Comparison of ENCODE assay signal across 2 cellular contexts in genomic region chr7:137816696-137817320, GRCh38.
TF ChIP-seq lines count a peak whose summit lies in the region.

No MANE protein-coding gene starts in this region.

TF ChIP-seq in IMR-90, 13 proteins besides CTCF, POLR2A, EP300 and RAD21:
- TF ChIP-seq SMC3 (IDR thresholded peaks at IDR 0.05; ENCODE audit: low read depth, low read length) (peak; percentile 23; the same call in 1 of the 2 replicates), CEBPB (IDR thresholded peaks at IDR 0.05; ENCODE audit: low read depth, low read length) (peak; percentile 80), NFE2L2 (IDR thresholded peaks at IDR 0.05; ENCODE audit: low read depth, low read length) (no peak), MXI1 (IDR thresholded peaks at IDR 0.05; ENCODE audit: borderline replicate concordance, low read depth, low read length) (no peak), RCOR1 (IDR thresholded peaks at IDR 0.05; ENCODE audit: insufficient replicate concordance, low read length) (no peak)

TF ChIP-seq in GM12878, 131 proteins besides CTCF, POLR2A, EP300 and RAD21:
- TF ChIP-seq ELK1 (IDR thresholded peaks at IDR 0.05; ENCODE audit: low read depth, low read length) (no peak), KAT2A (conservative IDR thresholded peaks at IDR 0.05; ENCODE audit: control insufficient read depth, low read depth, low read length) (no peak), SPI1 (IDR thresholded peaks at IDR 0.05; ENCODE audit: borderline replicate concordance, insufficient read depth, low read depth, low read length) (no peak), SMC3 (IDR thresholded peaks at IDR 0.05; ENCODE audit: borderline replicate concordance, low read length) (peak; percentile 59; the same call in 1 of the 2 replicates), E4F1 (IDR thresholded peaks at IDR 0.05; ENCODE audit: borderline replicate concordance, partially characterized antibody) (no peak), CUX1 (IDR thresholded peaks at IDR 0.05; ENCODE audit: insufficient replicate concordance, low read depth, low read length) (no peak), ATF7 (IDR thresholded peaks at IDR 0.05; ENCODE audit: low read depth) (no peak), MTA2 (IDR thresholded peaks at IDR 0.05; ENCODE audit: low read depth) (no peak), YY1 (IDR thresholded peaks at IDR 0.05; ENCODE audit: low read depth, low read length) (0 out of 2 replicates have a peak, but pooled peaks have one; percentile 14), PRDM15 (CRISPR knock-in tag; IDR thresholded peaks at IDR 0.05) (no peak), NR2C1 (IDR thresholded peaks at IDR 0.05) (no peak), CBX5 (IDR thresholded peaks at IDR 0.05; ENCODE audit: low read depth) (no peak), ZBTB33 (IDR thresholded peaks at IDR 0.05) (no peak), STAT3 (IDR thresholded peaks at IDR 0.05; ENCODE audit: low read depth, low read length) (no peak), RUNX3 (IDR thresholded peaks at IDR 0.05; ENCODE audit: low read length) (no peak), TCF7 (IDR thresholded peaks at IDR 0.05; ENCODE audit: borderline replicate concordance) (no peak), POLR2AphosphoS5 (IDR thresholded peaks at IDR 0.05; ENCODE audit: low read length) (no peak), NR2F1 (conservative IDR thresholded peaks at IDR 0.05) (peak; percentile 80), ZNF24 (IDR thresholded peaks at IDR 0.05) (no peak), TBL1XR1 (IDR thresholded peaks at IDR 0.05; ENCODE audit: low read depth, low read length) (no peak), ZNF384 (IDR thresholded peaks at IDR 0.05; ENCODE audit: borderline replicate concordance, low read depth, low read length) (no peak)
